In the genomic region with DNA sequence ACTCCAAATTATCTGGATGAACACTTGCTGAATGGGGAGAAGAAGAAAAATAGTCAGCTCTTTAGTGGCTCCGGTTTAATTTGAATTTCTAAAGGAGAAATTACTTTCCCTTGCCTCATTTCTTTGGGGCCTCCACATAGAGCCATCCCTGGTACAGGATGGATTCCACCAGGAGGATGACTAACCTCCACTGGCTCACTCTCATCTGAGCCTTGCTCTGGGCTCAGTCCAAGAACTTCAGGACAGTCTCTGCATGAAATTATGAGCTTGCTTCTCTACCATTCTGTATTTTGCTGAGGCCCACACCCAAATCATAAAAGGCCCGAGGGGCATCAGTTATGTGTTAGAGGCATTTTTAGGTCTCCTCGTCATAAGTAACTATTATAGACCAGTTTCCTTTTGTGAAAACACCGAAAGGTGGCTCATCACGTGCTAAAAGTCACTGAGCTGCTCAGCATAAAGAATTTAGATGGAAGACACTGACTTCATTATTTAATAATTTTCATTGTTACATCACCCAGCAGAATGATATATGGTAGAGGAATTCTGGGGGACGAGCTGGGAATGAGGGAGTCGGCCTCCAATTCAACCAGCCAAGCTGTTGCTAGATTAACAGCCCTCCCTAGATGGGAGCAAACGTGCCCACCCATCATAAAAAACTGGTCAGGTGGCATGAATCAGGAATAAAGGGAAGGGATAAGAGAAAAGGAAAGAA, we compare ENCODE assay signal across 21 cellular contexts.
A peak's percentile ranks its signal among the peaks of the same experiment; 100 is the strongest.
DNase-seq lines count a peak whose midpoint lies in the region; ATAC-seq and TF ChIP-seq lines count a peak whose summit lies in the region.
"Had no signal": no experiment of that assay in that cellular context is flagged by ENCODE, and none has a peak within 500 bp of the region (broad histone marks: within the 10 kb centered on the region; RNA-seq: fewer than 3 reads in every experiment).

No MANE protein-coding gene starts in this region.

- H3K36me3 ChIP-seq in MG63 = no peaks in the 10 kb centered on the region
- H3K36me3 ChIP-seq: left lung, thoracic aorta had no signal

- H3K4me3 ChIP-seq in MG63 (no peak overlapping the region), fibroblast of mammary gland (ENCODE audit: control insufficient read depth, low read depth, low read length) (no peak overlapping the region)
- H3K4me3 ChIP-seq: GM12878, heart right ventricle, left lung, thoracic aorta had no signal

- TF ChIP-seq CTCF in fibroblast of mammary gland (conservative IDR thresholded peaks at IDR 0.05; ENCODE audit: control insufficient read depth, insufficient read depth, low read depth, low read length) = no peak

- no peak for ATAC-seq in HG03159 (IDR thresholded peaks at IDR 0.05; ENCODE audit: unreplicated experiment)
- no peak for ATAC-seq in HG03135 (IDR thresholded peaks at IDR 0.05; ENCODE audit: unreplicated experiment)
- ATAC-seq: GM12878; heart right ventricle; left lung; naive thymus-derived CD8-positive, alpha-beta T cell had no signal

- DNase-seq in GM04504 (ENCODE audit: low read depth) (peak; percentile 52), MG63 (peak; percentile 6), fibroblast of mammary gland (ENCODE audit: low read depth) (peak; percentile 81), middle frontal gyrus (ENCODE audit: extremely low spot score, low spot score) (no peak), DMS114 treated with DMSO at 0.1 percent for 48 hours (lab: John Stamatoyannopoulos, UW; ENCODE audit: unreplicated experiment) (no peak)
- DNase-seq: activated CD4-positive, alpha-beta T cell treated with anti-CD3 and anti-CD28 coated beads, Interleukin-2, amount 10 ng/mL, durations not matched to agents 7 days and 5 days; activated naive CD4-positive, alpha-beta T cell treated with anti-CD3 and anti-CD28 coated beads, Interleukin-2, amount 50 U/mL, for 16 hours; anterior cingulate cortex; heart right ventricle; left lung; naive thymus-derived CD8-positive, alpha-beta T cell; NCI-H2029 treated with DMSO at 0.1 percent for 48 hours; NCI-H446; retina; stimulated activated CD4-positive, alpha-beta T cell treated with anti-CD3 and anti-CD28 coated beads, Interleukin-4, amount 100 ng/mL, for 4 hours; stimulated activated naive CD4-positive, alpha-beta T cell; T-helper 9 cell had no signal

- no peaks in the 10 kb centered on the region for H3K9me3 ChIP-seq in MG63
- H3K9me3 ChIP-seq: heart right ventricle, left lung, thoracic aorta had no signal

- H3K27me3 ChIP-seq in MG63 = no peaks in the 10 kb centered on the region; the same call in 1 of the 2 replicates
- H3K27me3 ChIP-seq: heart right ventricle, left lung had no signal

Comparison
In these comparisons a context has a peak if more than half of its experiments do, and no peak if none do; other contexts are left out.
1. DNase-seq: peak in GM04504 (single experiment), MG63 (single experiment) and fibroblast of mammary gland (single experiment); none in middle frontal gyrus (single experiment) and DMS114 treated with DMSO at 0.1 percent for 48 hours (single experiment).